ENCODE assay signal across 17 cellular contexts in the genomic region with DNA sequence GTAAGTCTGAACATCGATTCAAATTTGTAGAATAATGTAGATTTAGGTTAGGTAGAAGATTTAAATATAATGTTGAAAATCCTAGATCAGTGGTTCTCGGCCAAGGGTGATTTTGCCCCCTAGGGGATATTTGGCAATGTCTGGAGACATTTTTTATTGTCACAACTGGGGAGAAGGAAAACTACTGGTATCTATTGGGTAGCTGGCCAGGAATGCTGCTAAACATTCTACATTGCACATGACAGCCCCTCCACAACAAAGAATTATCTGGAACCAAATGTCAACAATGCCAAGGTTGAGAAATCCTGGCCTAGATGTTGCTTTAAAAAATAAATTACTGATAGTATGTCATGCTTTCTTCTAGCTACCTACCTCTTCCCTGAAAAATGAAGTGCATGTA.
DNase-seq lines count a peak whose midpoint lies in the region; ATAC-seq and TF ChIP-seq lines count a peak whose summit lies in the region.
"Had no signal": no experiment of that assay in that cellular context is flagged by ENCODE, and none has a peak within 500 bp of the region (broad histone marks: within the 10 kb centered on the region; RNA-seq: fewer than 3 reads in every experiment).

No MANE protein-coding gene starts in this region.

- H3K9me3 ChIP-seq in endodermal cell (ENCODE audit: control insufficient read depth, low read length) (no peaks in the 10 kb centered on the region), psoas muscle (no peaks in the 10 kb centered on the region), esophagus muscularis mucosa (no peaks in the 10 kb centered on the region)
- H3K9me3 ChIP-seq: heart left ventricle, lower lobe of right lung, MG63, spleen, thoracic aorta had no signal

- H3K9ac ChIP-seq in endodermal cell (ENCODE audit: extremely low read depth, low read length, poor library complexity, severe bottlenecking), result no peak overlapping the region

- H3K4me3 ChIP-seq in endodermal cell (ENCODE audit: low read length), result no peak overlapping the region
- H3K4me3 ChIP-seq in psoas muscle, result no peak overlapping the region
- H3K4me3 ChIP-seq in esophagus muscularis mucosa, result no peak overlapping the region
- H3K4me3 ChIP-seq: lower lobe of right lung, MG63 had no signal

- no peak for TF ChIP-seq POLR2A in esophagus muscularis mucosa (IDR thresholded peaks at IDR 0.05; ENCODE audit: low read depth)

- TF ChIP-seq EP300 in esophagus muscularis mucosa (IDR thresholded peaks at IDR 0.05), result no peak

- no peak for ATAC-seq in psoas muscle
- no peak for ATAC-seq in GM21423 (IDR thresholded peaks at IDR 0.05; ENCODE audit: unreplicated experiment)
- ATAC-seq: heart left ventricle had no signal

- 80 to 100% methylated on average over 1 to 2 of the region's 2 CpGs for whole genome bisulfite sequencing in endodermal cell (ENCODE audit: insufficient coverage in 1 of 2, insufficient read length in 1 of 2), 2 experiments
- WGBS in psoas muscle, 3 donors, result 72 to 82% (median 77%) methylated on average over 2 of the region's 2 CpGs
- WGBS in esophagus muscularis mucosa, result 92% methylated on average over 2 of the region's 2 CpGs

- intact Hi-C loops in psoas muscle (cut with DNase I), result no loop called here
- intact Hi-C loops in esophagus muscularis mucosa (cut with DNase I), result loop anchor here (5.0 kb wide), 1 partner anchor 68 kb away; no protein-coding TSS in a partner anchor

- peaks cover 7% of the 10 kb centered on the region for H3K4me1 Mint-ChIP-seq in endodermal cell

- H3K36me3 ChIP-seq in endodermal cell (ENCODE audit: control insufficient read depth, insufficient read depth, low read length) (no peaks in the 10 kb centered on the region), psoas muscle (ENCODE audit: insufficient read depth in 1 of 2, low read depth in 1 of 2) (no peaks in the 10 kb centered on the region), esophagus muscularis mucosa (no peaks in the 10 kb centered on the region)
- H3K36me3 ChIP-seq: heart left ventricle, lower lobe of right lung, MG63, spleen, thoracic aorta had no signal

- peaks cover 8% of the 10 kb centered on the region for H3K27me3 Mint-ChIP-seq in endodermal cell (ENCODE audit: insufficient read depth)

- H3K4me3 Mint-ChIP-seq in endodermal cell, result no peak overlapping the region

- TF ChIP-seq CTCF in endodermal cell (conservative IDR thresholded peaks at IDR 0.05) (peak; percentile 51), psoas muscle (IDR thresholded peaks at IDR 0.05) (no peak), esophagus muscularis mucosa (IDR thresholded peaks at IDR 0.05) (no peak)

- DNase-seq in EH (ENCODE audit: low read depth) (peak; percentile 12), NCI-H226 (peak; percentile 16), endodermal cell (no peak), psoas muscle (no peak), DMS53 treated with DMSO at 0.1 percent for 48 hours (lab: John Stamatoyannopoulos, UW; ENCODE audit: unreplicated experiment) (no peak), esophagus muscularis mucosa (ENCODE audit: extremely low spot score) (no peak)
- DNase-seq: DMS153, dorsolateral prefrontal cortex, heart left ventricle, lower lobe of right lung, MG63, NCI-H146, SIG-M5, spleen, T-helper 2 cell had no signal

- H3K9me3 Mint-ChIP-seq in endodermal cell, result no peaks in the 10 kb centered on the region

- H3K4me1 ChIP-seq in endodermal cell (ENCODE audit: control insufficient read depth, insufficient read depth, low read length) (peaks cover 4% of the 10 kb centered on the region), psoas muscle (peaks cover 82% of the 10 kb centered on the region), esophagus muscularis mucosa (peaks cover 39 to 46% (median 40%) of the 10 kb centered on the region in 4 donors)

- no peaks in the 10 kb centered on the region for H3K27me3 ChIP-seq in endodermal cell (ENCODE audit: control insufficient read depth, insufficient read depth, low read length, poor library complexity, severe bottlenecking)
- no peaks in the 10 kb centered on the region for H3K27me3 ChIP-seq in psoas muscle (ENCODE audit: insufficient read depth in 3 of 3, low read length in 2 of 3)
- no peaks in the 10 kb centered on the region for H3K27me3 ChIP-seq in esophagus muscularis mucosa
- H3K27me3 ChIP-seq: dorsolateral prefrontal cortex, heart left ventricle, MG63, spleen had no signal

- no peaks in the 10 kb centered on the region for H3K36me3 Mint-ChIP-seq in endodermal cell (ENCODE audit: low read depth)

- no peak overlapping the region for H3K27ac Mint-ChIP-seq in endodermal cell

- H3K27ac ChIP-seq in endodermal cell (ENCODE audit: low read depth, low read length) (no peak overlapping the region), psoas muscle (peak overlapping the region; percentile 69), esophagus muscularis mucosa (replicated peaks in 1 of 4) (no peak overlapping the region)
- H3K27ac ChIP-seq: dorsolateral prefrontal cortex, lower lobe of right lung, thoracic aorta had no signal

Comparison
In these comparisons a context has a peak if more than half of its experiments do, and no peak if none do; other contexts are left out.
1. DNase-seq: peak in EH (single experiment) and NCI-H226 (single experiment); none in endodermal cell (single experiment), psoas muscle (0 of 2), DMS53 treated with DMSO at 0.1 percent for 48 hours (single experiment) and esophagus muscularis mucosa (single experiment).